11 cellular contexts compared by ENCODE assay signal in genomic region chr9:99778308-99778707, GRCh38. TPM values are rescaled to one million over a fixed set of nuclear protein-coding genes. Genes with fewer than 3 reads are reported as not detected.
DNase-seq lines count a peak whose midpoint lies in the region; ATAC-seq and TF ChIP-seq lines count a peak whose summit lies in the region.
"Had no signal": no experiment of that assay in that cellular context is flagged by ENCODE, and none has a peak within 500 bp of the region (broad histone marks: within the 10 kb centered on the region; RNA-seq: fewer than 3 reads in every experiment).

No MANE protein-coding gene starts in this region.

- TF ChIP-seq CTCF in PC-3 (conservative IDR thresholded peaks at IDR 0.05; ENCODE audit: low read depth, low read length) (no peak), epithelial cell of proximal tubule (conservative IDR thresholded peaks at IDR 0.05; ENCODE audit: low read depth, low read length) (no peak), osteocyte (IDR thresholded peaks at IDR 0.05) (no peak), psoas muscle (IDR thresholded peaks at IDR 0.05) (no peak)

- no peaks in the 10 kb centered on the region for H3F3A ChIP-seq in PC-3 (ENCODE audit: low read length, unreplicated experiment)

- CTCF ChIA-PET in PC-3 (lab: Charles Lee), result no interaction called here

- H3K4me2 ChIP-seq in PC-3 (ENCODE audit: low read length), result no peak overlapping the region

- no peaks in the 10 kb centered on the region for H3K9me3 Mint-ChIP-seq in osteocyte (ENCODE audit: unreplicated experiment)

- H3K27ac Mint-ChIP-seq in osteocyte (ENCODE audit: unreplicated experiment), result no peak overlapping the region

- no peaks in the 10 kb centered on the region for H3K9me2 ChIP-seq in PC-3 (replicated peaks; ENCODE audit: low read length)

- H3K4me3 ChIP-seq in PC-3 (ENCODE audit: low read length) (no peak overlapping the region), epithelial cell of proximal tubule (ENCODE audit: low read depth, low read length) (no peak overlapping the region), psoas muscle (no peak overlapping the region)

- H3K27me3 Mint-ChIP-seq in osteocyte (ENCODE audit: unreplicated experiment), result no peaks in the 10 kb centered on the region

- H3K9ac ChIP-seq in PC-3 (ENCODE audit: low read length), result no peak overlapping the region

- ATAC-seq in PC-3 (peak; percentile 78), GM18498 (IDR thresholded peaks at IDR 0.05; ENCODE audit: unreplicated experiment) (no peak), psoas muscle (no peak)

- H3K27ac ChIP-seq in PC-3 (ENCODE audit: low read length) (no peak overlapping the region), psoas muscle (no peak overlapping the region)

- intact Hi-C loops in PC-3 (cut with micrococcal nuclease) (no loop called here), psoas muscle (cut with DNase I) (no loop called here)

- H3K4me3 Mint-ChIP-seq in osteocyte (ENCODE audit: unreplicated experiment), result no peak overlapping the region

- DNase-seq in NK-92 treated with Interleukin-12 subunit alpha and Interleukin-12 subunit beta, amount 100 ng/mL, for 24 hours (lab: John Stamatoyannopoulos, UW), result peak; percentile 33
- no peak for DNase-seq in NK-92 (lab: John Stamatoyannopoulos, UW; ENCODE audit: unreplicated experiment)
- peak; percentile 78 for DNase-seq in PC-3
- peak; percentile 33 for DNase-seq in epithelial cell of proximal tubule (ENCODE audit: low read depth)
- peak; percentile 36 for DNase-seq in stimulated activated CD4-positive, alpha-beta T cell treated with anti-CD3 and anti-CD28 coated beads, Interleukin-4, amount 100 ng/mL, for 24 hours
- no peak for DNase-seq in osteocyte (ENCODE audit: extremely low spot score, unreplicated experiment)
- DNase-seq in psoas muscle, result no peak
- DNase-seq: AML-193, cortex of kidney, NCI-H146 had no signal

- H3K9me3 ChIP-seq in PC-3 (ENCODE audit: low read length), result no peaks in the 10 kb centered on the region
- H3K9me3 ChIP-seq in psoas muscle, result no peaks in the 10 kb centered on the region

- H3K27me3 ChIP-seq in PC-3 (ENCODE audit: low read length), result no peaks in the 10 kb centered on the region
- no peaks in the 10 kb centered on the region for H3K27me3 ChIP-seq in psoas muscle (ENCODE audit: insufficient read depth in 3 of 3, low read length in 2 of 3)

- H3K36me3 Mint-ChIP-seq in osteocyte (ENCODE audit: unreplicated experiment), result no peaks in the 10 kb centered on the region

- POLR2A ChIA-PET in PC-3 (lab: Charles Lee; ENCODE audit: unreplicated experiment), result no interaction called here

- no peaks in the 10 kb centered on the region for H3K79me2 ChIP-seq in PC-3 (ENCODE audit: low read length)

- no TSS peak for BruUV-seq in PC-3 (replicated peaks; lab: Mats Ljungman, UMichigan)

- peaks cover 9% of the 10 kb centered on the region for H3K4me1 Mint-ChIP-seq in osteocyte (ENCODE audit: unreplicated experiment)

- H2AFZ ChIP-seq in PC-3 (ENCODE audit: low read length), result no peak overlapping the region

- H3K4me1 ChIP-seq in PC-3 (ENCODE audit: insufficient read depth, low read length), result peaks cover 6% of the 10 kb centered on the region
- H3K4me1 ChIP-seq in psoas muscle, result no peaks in the 10 kb centered on the region

- H3K36me3 ChIP-seq in PC-3 (ENCODE audit: low read depth, low read length) (no peaks in the 10 kb centered on the region), psoas muscle (ENCODE audit: insufficient read depth in 1 of 2, low read depth in 1 of 2) (no peaks in the 10 kb centered on the region)

- 61 to 75% (median 66%) methylated on average over 2 of the region's 2 CpGs for whole genome bisulfite sequencing in psoas muscle, 3 donors

- H4K20me1 ChIP-seq in PC-3 (ENCODE audit: low read length), result no peaks in the 10 kb centered on the region

RNA-seq across cellular contexts. Expression of gene NR4A3, which starts 43.4 kb away (rescaled TPM):
- total RNA-seq in PC-3 (2014; rRNA removed), result 0.77 and 0.98 TPM in 2 replicates
- 0.07 TPM in 1 of 2 replicates, not detected in the other for total RNA-seq in epithelial cell of proximal tubule
- total RNA-seq in osteocyte, result 2.4 and 3.2 TPM in 2 replicates
- total RNA-seq in psoas muscle, result 10 to 100 TPM in 2 of 4 donors, 1 to 10 TPM in 2; 1.5 to 40.8 (median 15.3) TPM
- polyA plus RNA-seq in psoas muscle, result 10 to 100 TPM in 1 of 3 donors, 1 to 10 TPM in 2; 2.0 to 11.0 (median 3.4) TPM

Comparison
In these comparisons a context has a peak if more than half of its experiments do, and no peak if none do; other contexts are left out.
1. DNase-seq: peak in NK-92 treated with Interleukin-12 subunit alpha and Interleukin-12 subunit beta, amount 100 ng/mL, for 24 hours (single experiment), PC-3 (single experiment), epithelial cell of proximal tubule (single experiment) and stimulated activated CD4-positive, alpha-beta T cell treated with anti-CD3 and anti-CD28 coated beads, Interleukin-4, amount 100 ng/mL, for 24 hours (single experiment); none in NK-92 (single experiment), osteocyte (single experiment) and psoas muscle (0 of 2).